Comparison of ENCODE assay signal across 1 cellular context in genomic region chr11:130123414-130124040, GRCh38.
TF ChIP-seq lines count a peak whose summit lies in the region.

No MANE protein-coding gene starts in this region.

TF ChIP-seq in WTC11, 78 proteins besides CTCF, POLR2A, EP300 and RAD21 (continued from another document):
- TF ChIP-seq, protein P1, sequence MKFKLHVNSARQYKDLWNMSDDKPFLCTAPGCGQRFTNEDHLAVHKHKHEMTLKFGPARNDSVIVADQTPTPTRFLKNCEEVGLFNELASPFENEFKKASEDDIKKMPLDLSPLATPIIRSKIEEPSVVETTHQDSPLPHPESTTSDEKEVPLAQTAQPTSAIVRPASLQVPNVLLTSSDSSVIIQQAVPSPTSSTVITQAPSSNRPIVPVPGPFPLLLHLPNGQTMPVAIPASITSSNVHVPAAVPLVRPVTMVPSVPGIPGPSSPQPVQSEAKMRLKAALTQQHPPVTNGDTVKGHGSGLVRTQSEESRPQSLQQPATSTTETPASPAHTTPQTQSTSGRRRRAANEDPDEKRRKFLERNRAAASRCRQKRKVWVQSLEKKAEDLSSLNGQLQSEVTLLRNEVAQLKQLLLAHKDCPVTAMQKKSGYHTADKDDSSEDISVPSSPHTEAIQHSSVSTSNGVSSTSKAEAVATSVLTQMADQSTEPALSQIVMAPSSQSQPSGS (CRISPR knock-in tag; IDR thresholded peaks at IDR 0.05; ENCODE audit: borderline replicate concordance, low read depth) = no peak
- TF ChIP-seq, protein P2, sequence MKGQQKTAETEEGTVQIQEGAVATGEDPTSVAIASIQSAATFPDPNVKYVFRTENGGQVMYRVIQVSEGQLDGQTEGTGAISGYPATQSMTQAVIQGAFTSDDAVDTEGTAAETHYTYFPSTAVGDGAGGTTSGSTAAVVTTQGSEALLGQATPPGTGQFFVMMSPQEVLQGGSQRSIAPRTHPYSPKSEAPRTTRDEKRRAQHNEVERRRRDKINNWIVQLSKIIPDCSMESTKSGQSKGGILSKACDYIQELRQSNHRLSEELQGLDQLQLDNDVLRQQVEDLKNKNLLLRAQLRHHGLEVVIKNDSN (CRISPR knock-in tag; IDR thresholded peaks at IDR 0.05) = no peak
- TF ChIP-seq CBFB (CRISPR knock-in tag; IDR thresholded peaks at IDR 0.05; ENCODE audit: low read depth) (no peak), ESRRA (CRISPR knock-in tag; IDR thresholded peaks at IDR 0.05; ENCODE audit: borderline replicate concordance) (no peak)
